In the genomic region with DNA sequence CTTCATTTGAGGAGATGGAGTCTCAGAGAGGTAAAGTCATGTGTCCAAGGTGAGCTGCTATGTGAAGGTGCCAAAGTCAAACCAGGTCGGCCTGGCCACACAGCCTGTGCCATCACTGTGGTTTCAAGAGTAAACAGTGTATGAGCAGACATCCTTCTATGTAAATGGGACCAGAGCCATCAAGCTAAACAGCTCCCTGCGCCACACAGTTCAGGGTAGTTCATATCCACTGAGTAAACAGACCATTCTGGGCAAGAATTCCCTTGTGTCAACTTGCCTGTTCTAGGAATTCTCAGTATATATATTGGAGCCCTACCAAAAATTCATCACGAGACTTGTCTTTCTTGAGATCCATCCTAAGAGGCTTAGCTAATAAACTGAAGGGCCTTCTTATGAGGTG, we compare ENCODE assay signal across 14 cellular contexts.
DNase-seq lines count a peak whose midpoint lies in the region; ATAC-seq and TF ChIP-seq lines count a peak whose summit lies in the region.
"Had no signal": no experiment of that assay in that cellular context is flagged by ENCODE, and none has a peak within 500 bp of the region (broad histone marks: within the 10 kb centered on the region; RNA-seq: fewer than 3 reads in every experiment).

No MANE protein-coding gene starts in this region.

- H3K27ac ChIP-seq in PC-3 (ENCODE audit: low read length) (0 out of 2 replicates have a peak overlapping the region, but pooled peaks have one; percentile 3), sigmoid colon (peak overlapping the region; percentile 65 to 79 (median 74))
- H3K27ac ChIP-seq: GM23248 had no signal

- no peaks in the 10 kb centered on the region for H3K79me2 ChIP-seq in PC-3 (ENCODE audit: low read length)

- H3K36me3 ChIP-seq in PC-3 (ENCODE audit: low read depth, low read length) (peaks cover 15% of the 10 kb centered on the region; the same call in 1 of the 2 replicates), sigmoid colon (peaks cover 0 to 18% (median 7%) of the 10 kb centered on the region in 4 donors)

- DNase-seq in HT-29 (ENCODE audit: low spot score) (peak; percentile 23), PC-3 (peak; percentile 93), fibroblast of peridontal ligament (ENCODE audit: extremely low read depth) (peak; percentile 91), sigmoid colon (peak; percentile 74), amygdala (lab: John Stamatoyannopoulos, UW) (no peak), NAMALWA (ENCODE audit: low spot score) (no peak), NCI-H2227 (lab: John Stamatoyannopoulos, UW; ENCODE audit: unreplicated experiment) (no peak)
- DNase-seq: CD4-positive, alpha-beta T cell; effector CD8-positive, alpha-beta T cell; GM23248; NCI-H1417 treated with DMSO at 0.1 percent for 48 hours; stimulated activated CD4-positive, alpha-beta T cell treated with anti-CD3 and anti-CD28 coated beads, Interleukin-12 subunit alpha, Interleukin-12 subunit beta, amount 100 ng/mL, for 4 hours; T-helper 9 cell had no signal

- H3K4me3 ChIP-seq in PC-3 (ENCODE audit: low read length) = no peak overlapping the region
- no peak overlapping the region for H3K4me3 ChIP-seq in sigmoid colon
- H3K4me3 ChIP-seq: GM23248 had no signal

- no TSS peak for BruUV-seq in PC-3 (replicated peaks; lab: Mats Ljungman, UMichigan)

- H3K4me1 ChIP-seq in PC-3 (ENCODE audit: insufficient read depth, low read length) (peaks cover 16% of the 10 kb centered on the region), sigmoid colon (peaks cover 0 to 65% (median 37%) of the 10 kb centered on the region in 4 donors)

- no peak overlapping the region for H3K9ac ChIP-seq in PC-3 (ENCODE audit: low read length)
- H3K9ac ChIP-seq: GM23248 had no signal

- H3K4me2 ChIP-seq in PC-3 (ENCODE audit: low read length) = peak overlapping the region; percentile 22

- POLR2A ChIA-PET in PC-3 (lab: Charles Lee; ENCODE audit: unreplicated experiment) = interaction anchor here (0.5 to 0.9 kb wide), 4 partner anchors 13 to 108 kb away, joined by 3 to 12 read pairs (median 8); no protein-coding TSS in a partner anchor

- H3K27me3 ChIP-seq in PC-3 (ENCODE audit: low read length) = no peaks in the 10 kb centered on the region
- H3K27me3 ChIP-seq in sigmoid colon = no peaks in the 10 kb centered on the region

- 13 to 53% methylated on average over 3 of the region's 3 CpGs for WGBS in sigmoid colon, 2 donors

- peaks cover 6% of the 10 kb centered on the region; the same call in 1 of the 2 replicates for H4K20me1 ChIP-seq in PC-3 (ENCODE audit: low read length)

- no peaks in the 10 kb centered on the region for H3F3A ChIP-seq in PC-3 (ENCODE audit: low read length, unreplicated experiment)

- H3K9me2 ChIP-seq in PC-3 (replicated peaks; ENCODE audit: low read length) = no peaks in the 10 kb centered on the region

- H2AFZ ChIP-seq in PC-3 (ENCODE audit: low read length) = no peak overlapping the region
- H2AFZ ChIP-seq: GM23248 had no signal

- no peak for TF ChIP-seq POLR2A in sigmoid colon (IDR thresholded peaks at IDR 0.05)

- CTCF ChIA-PET in PC-3 (lab: Charles Lee) = interaction anchor here (0.6 to 1.6 kb wide), 5 partner anchors 17 to 223 kb away, joined by 3 to 10 read pairs (median 5); no protein-coding TSS in a partner anchor

- peak in 3 of 4 donors; percentile 52 to 81 (median 69) for TF ChIP-seq EP300 in sigmoid colon (IDR thresholded peaks at IDR 0.05)

- no peak for TF ChIP-seq CTCF in PC-3 (conservative IDR thresholded peaks at IDR 0.05; ENCODE audit: low read depth, low read length)
- no peak for TF ChIP-seq CTCF in sigmoid colon (IDR thresholded peaks at IDR 0.05)

- ATAC-seq in PC-3 (peak; percentile 100), GM21825 (IDR thresholded peaks at IDR 0.05; ENCODE audit: unreplicated experiment) (no peak)

- no peaks in the 10 kb centered on the region for H3K9me3 ChIP-seq in PC-3 (ENCODE audit: low read length)
- no peaks in the 10 kb centered on the region for H3K9me3 ChIP-seq in sigmoid colon

- intact Hi-C loops in PC-3 (cut with micrococcal nuclease) = loop anchor here (1.0 to 2.0 kb wide), 3 partner anchors 9 to 57 kb away; no protein-coding TSS in a partner anchor
- intact Hi-C loops in sigmoid colon (cut with DNase I) = loop anchor here (5.0 kb wide), 1 partner anchor 103 kb away; no protein-coding TSS in a partner anchor

Comparison
In these comparisons a context has a peak if more than half of its experiments do, and no peak if none do; other contexts are left out.
1. DNase-seq: peak in HT-29 (single experiment), PC-3 (single experiment), fibroblast of peridontal ligament (single experiment) and sigmoid colon (single experiment); none in amygdala (0 of 56), NAMALWA (single experiment) and NCI-H2227 (single experiment).